Comparison of ENCODE assay signal across 9 cellular contexts in the genomic region with DNA sequence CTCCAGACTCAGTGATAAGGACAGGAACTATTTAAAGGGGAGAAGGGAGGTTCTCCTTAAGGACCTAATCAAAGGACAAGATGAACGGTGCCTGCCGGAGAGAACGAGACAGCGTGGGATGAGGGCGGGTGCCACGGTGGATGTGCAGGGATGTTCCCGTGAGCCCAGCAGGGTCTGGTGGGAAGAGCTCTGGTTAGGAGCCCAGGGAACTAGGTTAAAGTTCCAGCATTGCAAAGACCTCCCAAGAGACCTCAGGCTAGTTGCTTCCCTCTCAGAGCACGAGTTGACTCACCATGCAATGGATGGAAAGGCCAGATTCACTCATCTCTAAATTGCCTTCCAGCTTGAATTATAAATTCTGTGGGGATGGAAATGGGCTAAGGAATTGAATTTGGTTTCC. TPM values are rescaled to one million over a fixed set of nuclear protein-coding genes. Genes with fewer than 3 reads are reported as not detected.
DNase-seq lines count a peak whose midpoint lies in the region; ATAC-seq and TF ChIP-seq lines count a peak whose summit lies in the region.
"Had no signal": no experiment of that assay in that cellular context is flagged by ENCODE, and none has a peak within 500 bp of the region (broad histone marks: within the 10 kb centered on the region; RNA-seq: fewer than 3 reads in every experiment).

No MANE protein-coding gene starts in this region.

- no peaks in the 10 kb centered on the region for H3K79me2 ChIP-seq in mammary epithelial cell (ENCODE audit: insufficient read depth, low read length)

- no peaks in the 10 kb centered on the region for H3K9me3 Mint-ChIP-seq in MCF 10A (ENCODE audit: unreplicated experiment)
- no peaks in the 10 kb centered on the region for H3K9me3 Mint-ChIP-seq in nephron

- in situ Hi-C loops in mammary epithelial cell (cut with MboI; ENCODE audit: low sequenced_read_pairs in 2 of 2), result no loop called here

- peaks cover 35% of the 10 kb centered on the region for H3K4me1 Mint-ChIP-seq in MCF 10A (ENCODE audit: insufficient read depth, unreplicated experiment)
- peaks cover 93% of the 10 kb centered on the region for H3K4me1 Mint-ChIP-seq in nephron

- no peaks in the 10 kb centered on the region for H3K27me3 Mint-ChIP-seq in MCF 10A (ENCODE audit: insufficient read depth, unreplicated experiment)
- H3K27me3 Mint-ChIP-seq in nephron (ENCODE audit: low read depth), result no peaks in the 10 kb centered on the region

- H3K4me3 ChIP-seq in mammary epithelial cell (replicated peaks in 1 of 3; ENCODE audit: insufficient read depth in 1 of 3, low read depth in 2 of 3, low read length in 3 of 3), result no peak overlapping the region
- H3K4me3 ChIP-seq in esophagus muscularis mucosa, result no peak overlapping the region

- H2AFZ ChIP-seq in mammary epithelial cell (ENCODE audit: low read depth, low read length), result no peak overlapping the region

- CTCF ChIA-PET in MCF 10A (lab: Yijun Ruan, JAX) (interaction anchor here (0.6 to 1.1 kb wide), 6 partner anchors 10 to 150 kb away, joined by 3 to 5 read pairs (median 3); no protein-coding TSS in a partner anchor), mammary epithelial cell (lab: Charles Lee; ENCODE audit: low non-redundant PET) (no interaction called here)

- H4K20me1 ChIP-seq in mammary epithelial cell (ENCODE audit: insufficient read depth, low read length), result no peaks in the 10 kb centered on the region

- whole genome bisulfite sequencing in mammary epithelial cell (ENCODE audit: low coverage, missing lambda C conversion rate), result 80% methylated on average over 8 of the region's 8 CpGs
- WGBS in esophagus muscularis mucosa, result 83% methylated on average over 8 of the region's 8 CpGs

- H3K27me3 ChIP-seq in mammary epithelial cell (ENCODE audit: insufficient read depth, low read length), result no peaks in the 10 kb centered on the region
- no peaks in the 10 kb centered on the region for H3K27me3 ChIP-seq in esophagus muscularis mucosa

- dilution Hi-C loops in mammary epithelial cell (cut with HindIII; ENCODE audit: low sequenced_read_pairs), result no loop called here

- TF ChIP-seq CTCF in MCF 10A (IDR thresholded peaks at IDR 0.05; ENCODE audit: unreplicated experiment) (no peak), mammary epithelial cell (conservative IDR thresholded peaks at IDR 0.05 in 1 of 2, IDR thresholded peaks at IDR 0.05 in 1 of 2; ENCODE audit: extremely low read depth in 1 of 2, insufficient read depth in 1 of 2, low read depth in 1 of 2, low read length in 2 of 2) (no peak), esophagus muscularis mucosa (IDR thresholded peaks at IDR 0.05) (no peak), nephron (IDR thresholded peaks at IDR 0.05; ENCODE audit: unreplicated experiment in 3 of 3) (no peak)

- H3K36me3 ChIP-seq in mammary epithelial cell (ENCODE audit: insufficient read depth, low read length), result no peaks in the 10 kb centered on the region
- H3K36me3 ChIP-seq in esophagus muscularis mucosa, result no peaks in the 10 kb centered on the region

- H3K9me3 ChIP-seq in mammary epithelial cell (replicated peaks; ENCODE audit: insufficient read depth, low read length) (no peaks in the 10 kb centered on the region), esophagus muscularis mucosa (no peaks in the 10 kb centered on the region)

- no peak for TF ChIP-seq EP300 in esophagus muscularis mucosa (IDR thresholded peaks at IDR 0.05)

- POLR2A ChIA-PET in MCF 10A (lab: Yijun Ruan, JAX), result interaction anchor here (0.6 to 5.4 kb wide), 8 partner anchors 9 to 268 kb away, joined by 3 to 49 read pairs (median 4); partner anchors contain the start of gene TNS4

- intact Hi-C loops in MCF 10A (cut with micrococcal nuclease) (no loop called here), mammary epithelial cell (cut with micrococcal nuclease) (no loop called here), esophagus muscularis mucosa (cut with DNase I) (no loop called here)

- H3K4me2 ChIP-seq in mammary epithelial cell (ENCODE audit: insufficient read depth, low read depth, low read length), result no peak overlapping the region

- H3K4me3 Mint-ChIP-seq in MCF 10A (ENCODE audit: unreplicated experiment) (no peak overlapping the region), nephron (peak overlapping the region in 1 of 3 experiments; percentile 43)

- H3K27ac Mint-ChIP-seq in MCF 10A (ENCODE audit: low read depth, unreplicated experiment), result no peak overlapping the region
- H3K27ac Mint-ChIP-seq in nephron, result peak overlapping the region; percentile 67 to 98 (median 96)

- BruUV-seq in MCF 10A (replicated peaks; lab: Mats Ljungman, UMichigan) (no TSS peak), mammary epithelial cell (replicated peaks; lab: Mats Ljungman, UMichigan) (no TSS peak)

- H3K9ac ChIP-seq in mammary epithelial cell (ENCODE audit: insufficient read depth, low read length), result no peak overlapping the region

- H3K4me1 ChIP-seq in mammary epithelial cell (ENCODE audit: insufficient read depth, low read length) (peaks cover 39% of the 10 kb centered on the region), esophagus muscularis mucosa (peaks cover 76 to 85% (median 80%) of the 10 kb centered on the region in 4 donors)

- H3K27ac ChIP-seq in mammary epithelial cell (ENCODE audit: insufficient read depth, low read depth, low read length) (no peak overlapping the region), esophagus muscularis mucosa (replicated peaks in 1 of 4) (peak overlapping the region; percentile 71 to 83 (median 79))

- H3K36me3 Mint-ChIP-seq in MCF 10A (ENCODE audit: insufficient read depth, unreplicated experiment), result no peaks in the 10 kb centered on the region
- H3K36me3 Mint-ChIP-seq in nephron (ENCODE audit: low read depth), result no peaks in the 10 kb centered on the region

- TF ChIP-seq POLR2A in esophagus muscularis mucosa (IDR thresholded peaks at IDR 0.05; ENCODE audit: low read depth), result no peak

- peak; percentile 79 for DNase-seq in MCF 10A (ENCODE audit: unreplicated experiment)
- DNase-seq in mammary epithelial cell, result no peak
- DNase-seq in esophagus muscularis mucosa (ENCODE audit: extremely low spot score), result peak; percentile 88
- DNase-seq in NCI-H774 (lab: John Stamatoyannopoulos, UW), result no peak
- DNase-seq: NCI-H187 treated with DMSO at 0.1 percent for 48 hours had no signal

- ATAC-seq in HG03439 (IDR thresholded peaks at IDR 0.05; ENCODE audit: unreplicated experiment), result no peak
- no peak for ATAC-seq in GM21786 (IDR thresholded peaks at IDR 0.05; ENCODE audit: unreplicated experiment)
- ATAC-seq in HG03095 (IDR thresholded peaks at IDR 0.05; ENCODE audit: unreplicated experiment), result no peak

RNA-seq across cellular contexts. Expression of gene CCR7, which starts 14.7 kb away (rescaled TPM):
- total RNA-seq in MCF 10A (2022), result not detected in 2 replicates
- total RNA-seq in mammary epithelial cell, result under 1 TPM in 1 of 2 donors, not detected in 1; 0.17 TPM
- 0.20 TPM for polyA plus RNA-seq in mammary epithelial cell
- not detected for polyA minus RNA-seq in mammary epithelial cell
- total RNA-seq in esophagus muscularis mucosa, result under 1 TPM in 1 of 4 donors, not detected in 3; 0.33 TPM

RNA-seq across cellular contexts. Expression of gene TNS4, which starts 49.2 kb away (rescaled TPM):
- total RNA-seq in MCF 10A (2022) (387 and 522 TPM in 2 replicates), mammary epithelial cell (100 to 1,000 TPM; 170 to 608 TPM), esophagus muscularis mucosa (not detected)
- 120 TPM for polyA plus RNA-seq in mammary epithelial cell
- 1,186 TPM for polyA minus RNA-seq in mammary epithelial cell

Comparison
In these comparisons a context has a peak if more than half of its experiments do, and no peak if none do; other contexts are left out.
1. DNase-seq: peak in MCF 10A (single experiment) and esophagus muscularis mucosa (single experiment); none in mammary epithelial cell (single experiment) and NCI-H774 (single experiment).
2. RNA of gene TNS4, which starts 49.2 kb away (total RNA-seq): 170 to 608 TPM in mammary epithelial cell and 387 to 522 TPM in MCF 10A; not detected in esophagus muscularis mucosa; every median in the first group is over 100 times any median in the second.